Comparison of ENCODE assay signal across 16 cellular contexts in the genomic region with DNA sequence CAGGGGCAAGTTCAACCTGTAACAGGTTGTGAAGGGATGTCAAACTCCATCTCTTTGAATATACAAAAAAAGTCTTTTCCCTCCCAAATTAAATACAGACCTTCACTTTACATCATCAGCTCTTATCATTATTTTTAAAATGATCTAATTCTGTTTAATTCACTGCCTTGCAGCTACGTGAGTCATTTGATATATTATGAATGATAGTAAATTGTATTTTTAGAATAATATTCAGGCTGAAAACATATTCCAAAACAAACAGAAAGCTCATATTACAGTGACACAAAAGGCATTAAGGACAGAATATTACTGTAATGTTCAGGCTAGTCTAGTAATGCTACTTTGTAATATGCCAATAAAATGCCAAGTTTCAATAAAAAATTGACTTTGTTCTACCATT.
"Had no signal": no experiment of that assay in that cellular context is flagged by ENCODE, and none has a peak within 500 bp of the region (broad histone marks: within the 10 kb centered on the region; RNA-seq: fewer than 3 reads in every experiment).

No MANE protein-coding gene starts in this region.

- H3K9me3 ChIP-seq: adrenal gland, esophagus squamous epithelium, gastroesophageal sphincter, neutrophil, transverse colon had no signal

- H3K27ac Mint-ChIP-seq: activated CD8-positive, alpha-beta T cell treated with anti-CD3 and anti-CD28 coated beads, Interleukin-2, amount 10 ng/mL, durations not matched to agents 7 days and 5 days; activated naive CD4-positive, alpha-beta T cell treated with anti-CD3 and anti-CD28 coated beads for 36 hours had no signal

- H3K4me3 Mint-ChIP-seq: activated CD8-positive, alpha-beta T cell treated with anti-CD3 and anti-CD28 coated beads, Interleukin-2, amount 10 ng/mL, durations not matched to agents 7 days and 5 days; activated naive CD4-positive, alpha-beta T cell treated with anti-CD3 and anti-CD28 coated beads for 36 hours had no signal

- H3K27me3 ChIP-seq: adrenal gland, esophagus squamous epithelium, hepatocyte, neutrophil, transverse colon had no signal

- H3K4me1 ChIP-seq: gastroesophageal sphincter, transverse colon had no signal

- DNase-seq: activated CD4-positive, alpha-beta T cell treated with anti-CD3 and anti-CD28 coated beads for 4 hours; activated CD8-positive, alpha-beta memory T cell treated with anti-CD3 and anti-CD28 coated beads, Interleukin-2, amount 50 U/mL, for 48 hours; activated CD8-positive, alpha-beta T cell treated with anti-CD3 and anti-CD28 coated beads, Interleukin-2, amount 10 ng/mL, durations not matched to agents 7 days and 5 days; activated naive CD4-positive, alpha-beta T cell treated with anti-CD3 and anti-CD28 coated beads for 36 hours; adrenal gland; cerebellar nuclear complex; esophagus squamous epithelium; stimulated activated CD4-positive, alpha-beta T cell treated with anti-CD3 and anti-CD28 coated beads, Interleukin-12 subunit alpha, Interleukin-12 subunit beta, amount 100 ng/mL, for 4 hours; stimulated activated naive CD4-positive, alpha-beta T cell; substantia nigra; T-helper 1 cell; transverse colon had no signal

- H3K27ac ChIP-seq: adrenal gland, hepatocyte, neutrophil had no signal

- H3K36me3 ChIP-seq: adrenal gland, esophagus squamous epithelium, gastroesophageal sphincter, neutrophil, transverse colon had no signal

- ATAC-seq: activated CD8-positive, alpha-beta T cell treated with anti-CD3 and anti-CD28 coated beads, Interleukin-2, amount 10 ng/mL, durations not matched to agents 7 days and 5 days; sciatic nerve had no signal

- H3K9me3 Mint-ChIP-seq: activated naive CD4-positive, alpha-beta T cell treated with anti-CD3 and anti-CD28 coated beads for 36 hours had no signal

- H3K4me3 ChIP-seq: adrenal gland, esophagus squamous epithelium, gastroesophageal sphincter, hepatocyte, transverse colon had no signal
